In genomic region chr22:24592846-24593809, GRCh38 we compare ENCODE assay signal across 8 cellular contexts. TPM values are rescaled to one million over a fixed set of nuclear protein-coding genes. Genes with fewer than 3 reads are reported as not detected.
A peak's percentile ranks its signal among the peaks of the same experiment; 100 is the strongest.
DNase-seq lines count a peak whose midpoint lies in the region; ATAC-seq, FAIRE-seq and TF ChIP-seq lines count a peak whose summit lies in the region.

A gene with protein sequence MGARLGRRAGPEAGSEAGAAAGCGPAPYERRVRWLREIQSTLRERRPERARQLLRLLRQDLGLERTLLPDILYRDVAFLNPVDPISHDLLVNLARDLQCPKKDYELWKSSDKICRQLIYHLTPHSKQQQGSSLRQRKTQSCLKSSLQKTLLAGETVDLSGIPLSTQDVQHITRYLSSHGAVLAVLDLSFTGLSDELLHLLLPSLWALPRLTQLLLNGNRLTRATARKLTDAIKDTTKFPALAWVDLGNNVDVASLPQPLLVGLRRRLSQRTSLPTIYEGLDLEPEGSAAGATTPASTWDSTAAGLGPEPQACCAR (minus strand): TSS chr22:24593073. CDS start chr22:24593039, 34 bp downstream.

- ATAC-seq in GM18520 (IDR thresholded peaks at IDR 0.05; ENCODE audit: unreplicated experiment) = peak; percentile 61
- ATAC-seq in HG03439 (IDR thresholded peaks at IDR 0.05; ENCODE audit: unreplicated experiment) = peak; percentile 82
- peak; percentile 95 for ATAC-seq in K562

- no peaks in the 10 kb centered on the region for H3K9me1 ChIP-seq in K562 (ENCODE audit: control insufficient read depth, insufficient read depth, low read length)

- BruUV-seq in K562 (replicated peaks; lab: Mats Ljungman, UMichigan) = TSS peak; percentile 47

- H3K9me3 ChIP-seq in K562 (replicated peaks; ENCODE audit: control insufficient read depth, insufficient read depth, low read depth, low read length) = no peaks in the 10 kb centered on the region

- H3K79me2 ChIP-seq in K562 (ENCODE audit: control insufficient read depth, insufficient read depth, low read length) = no peaks in the 10 kb centered on the region

- DNase-seq in BJ (ENCODE audit: low read depth) (peak; percentile 19), OCI-M2 (lab: John Stamatoyannopoulos, UW; ENCODE audit: unreplicated experiment) (peak; percentile 5), K562 (ENCODE audit: extremely low read depth in 1 of 4, low spot score in 3 of 4) (peak; percentile 70 to 82 (median 80)), hippocampal formation (lab: John Stamatoyannopoulos, UW) (peak; percentile 13 to 62), posterior vena cava (ENCODE audit: low spot score) (peak; percentile 97), NAMALWA (ENCODE audit: low spot score) (no peak)

- peak within 1 kb of the TSS; percentile 66 for H3K4me2 ChIP-seq in K562 (ENCODE audit: insufficient read depth, low read length)

- CTCF ChIA-PET in BJ (lab: Yijun Ruan, JAX) = no interaction called here
- CTCF ChIA-PET in K562 (lab: Yijun Ruan, JAX; ENCODE audit: low intra/inter-chr PET ratio) = no interaction called here

- peak within 1 kb of the TSS; percentile 49 to 89; a peak in 3 of 4 replicates for H3K9ac ChIP-seq in K562 (ENCODE audit: insufficient read depth in 1 of 2, low read depth in 2 of 2, low read length in 2 of 2)

- POLR2A ChIA-PET in BJ (lab: Charles Lee) (no interaction called here), K562 (lab: Yijun Ruan, JAX) (interaction anchor here (1.0 to 1.8 kb wide), 2 partner anchors 10 to 11 kb away, joined by 3 to 4 read pairs; partner anchors contain the start of gene GGT1)

- TF ChIP-seq RAD21 in K562 (CRISPR knock-in tag; conservative IDR thresholded peaks at IDR 0.05 in 1 of 2, IDR thresholded peaks at IDR 0.05 in 1 of 2) = no peak

- TF ChIP-seq EP300 in K562 (IDR thresholded peaks at IDR 0.05; ENCODE audit: low read length) = no peak

- intact Hi-C loops in K562 (cut with micrococcal nuclease) = no loop called here
- intact Hi-C loops in posterior vena cava (cut with DNase I) = no loop called here

- peak within 1 kb of the TSS; percentile 72; the same call in 1 of the 2 replicates for H2AFZ ChIP-seq in K562 (ENCODE audit: low read depth, low read length)

- peaks cover 0 to 22% of the 10 kb centered on the region in 2 experiments; a peak in 2 of 5 replicates for H3K4me1 ChIP-seq in K562 (replicated peaks in 1 of 2; ENCODE audit: control insufficient read depth in 2 of 2, insufficient read depth in 2 of 2, low read length in 2 of 2)

- H3K4me3 ChIP-seq in BJ (ENCODE audit: low read depth, low read length) (peak within 1 kb of the TSS; percentile 71), K562 (peak within 1 kb of the TSS; percentile 44)

- H4K20me1 ChIP-seq in K562 (replicated peaks; ENCODE audit: control insufficient read depth, insufficient read depth, low read length) = no peaks in the 10 kb centered on the region

- TF ChIP-seq CTCF in BJ (IDR thresholded peaks at IDR 0.05; ENCODE audit: insufficient read depth, low read depth, low read length) = no peak
- TF ChIP-seq CTCF in K562 (IDR thresholded peaks at IDR 0.05 in 2 of 3, conservative IDR thresholded peaks at IDR 0.05 in 1 of 3; ENCODE audit: insufficient read depth in 2 of 3, low read depth in 1 of 3, low read length in 3 of 3) = no peak

- in situ Hi-C loops in K562 (cut with MboI) = no loop called here

- H3K27ac ChIP-seq in K562 (ENCODE audit: extremely low read depth, low read depth, low read length) = peak within 1 kb of the TSS; percentile 48; the same call in 1 of the 3 replicates

- H3K36me3 ChIP-seq in BJ (ENCODE audit: control insufficient read depth, insufficient read depth, low read length) = peaks cover 1% of the 10 kb centered on the region; the same call in 1 of the 2 replicates
- H3K36me3 ChIP-seq in K562 (ENCODE audit: control insufficient read depth, insufficient read depth, low read length) = no peaks in the 10 kb centered on the region

- TF ChIP-seq POLR2A in K562 (conservative IDR thresholded peaks at IDR 0.05) = peak; percentile 51; the same call in 1 of the 2 replicates

- FAIRE-seq in K562 (lab: Jason Lieb, UNC) = peak; percentile 29

- WGBS in K562 (ENCODE audit: insufficient coverage, low coverage, missing lambda C conversion rate) = 34% methylated on average over 24 of the region's 83 CpGs

- H3K27me3 ChIP-seq in BJ (ENCODE audit: control insufficient read depth, insufficient read depth, low read length) = no peaks in the 10 kb centered on the region
- H3K27me3 ChIP-seq in K562 (ENCODE audit: control insufficient read depth in 2 of 2, insufficient read depth in 2 of 2, low read length in 2 of 2) = no peaks in the 10 kb centered on the region

TF ChIP-seq in K562, 482 proteins besides CTCF, POLR2A, EP300 and RAD21 (continues in another document):
- no peak for TF ChIP-seq USF1 (CRISPR knock-in tag; IDR thresholded peaks at IDR 0.05)
- TF ChIP-seq YY1 (IDR thresholded peaks at IDR 0.05; ENCODE audit: borderline replicate concordance in 1 of 3, control insufficient read depth in 1 of 3, extremely low read depth in 1 of 3, insufficient read depth in 3 of 3, insufficient read length in 1 of 3, insufficient replicate concordance in 2 of 3, low read depth in 1 of 3, low read length in 2 of 3) = peak in 2 of 3 experiments; percentile 14 to 22
- TF ChIP-seq, protein P1, sequence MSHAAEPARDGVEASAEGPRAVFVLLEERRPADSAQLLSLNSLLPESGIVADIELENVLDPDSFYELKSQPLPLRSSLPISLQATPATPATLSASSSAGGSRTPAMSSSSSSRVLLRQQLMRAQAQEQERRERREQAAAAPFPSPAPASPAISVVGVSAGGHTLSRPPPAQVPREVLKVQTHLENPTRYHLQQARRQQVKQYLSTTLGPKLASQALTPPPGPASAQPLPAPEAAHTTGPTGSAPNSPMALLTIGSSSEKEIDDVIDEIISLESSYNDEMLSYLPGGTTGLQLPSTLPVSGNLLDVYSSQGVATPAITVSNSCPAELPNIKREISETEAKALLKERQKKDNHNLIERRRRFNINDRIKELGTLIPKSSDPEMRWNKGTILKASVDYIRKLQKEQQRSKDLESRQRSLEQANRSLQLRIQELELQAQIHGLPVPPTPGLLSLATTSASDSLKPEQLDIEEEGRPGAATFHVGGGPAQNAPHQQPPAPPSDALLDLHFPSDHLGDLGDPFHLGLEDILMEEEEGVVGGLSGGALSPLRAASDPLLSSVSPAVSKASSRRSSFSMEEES (CRISPR knock-in tag; IDR thresholded peaks at IDR 0.05) = no peak
- TF ChIP-seq TAF1 (IDR thresholded peaks at IDR 0.05; ENCODE audit: control insufficient read depth, extremely low read depth, insufficient read depth, low read length, severe bottlenecking) = peak; percentile 26
- peak; percentile 18 for TF ChIP-seq CCNT2 (IDR thresholded peaks at IDR 0.05; ENCODE audit: borderline replicate concordance, extremely low read depth, insufficient read length, low read depth, low read length)
- TF ChIP-seq POLR2G (IDR thresholded peaks at IDR 0.05; ENCODE audit: low read depth, low read length) = peak; percentile 84
- TF ChIP-seq PHF8 (IDR thresholded peaks at IDR 0.05; ENCODE audit: borderline replicate concordance, low read length) = peak; percentile 49; the same call in 1 of the 2 replicates
- peak; percentile 60 for TF ChIP-seq HNRNPLL (IDR thresholded peaks at IDR 0.05; ENCODE audit: low read depth, low read length, poor library complexity, severe bottlenecking)
- 0 out of 2 replicates have a peak, but pooled peaks have one; percentile 39 for TF ChIP-seq CREM (IDR thresholded peaks at IDR 0.05; ENCODE audit: low read depth)
- TF ChIP-seq ZNF140 (CRISPR knock-in tag; IDR thresholded peaks at IDR 0.05) = no peak
- no peak for TF ChIP-seq NR4A1 (CRISPR knock-in tag; IDR thresholded peaks at IDR 0.05)
- no peak for TF ChIP-seq NR4A1 (tag; IDR thresholded peaks at IDR 0.05)
- peak; percentile 78 for TF ChIP-seq RBFOX2 (IDR thresholded peaks at IDR 0.05; ENCODE audit: low read depth, low read length)
- TF ChIP-seq NCOA4 (IDR thresholded peaks at IDR 0.05; ENCODE audit: partially characterized antibody) = no peak
- no peak for TF ChIP-seq SRSF3 (IDR thresholded peaks at IDR 0.05; ENCODE audit: insufficient read depth, low read length)
- peak; percentile 67 for TF ChIP-seq ZFX (CRISPR knock-in tag; IDR thresholded peaks at IDR 0.05)
- TF ChIP-seq NRF1 (conservative IDR thresholded peaks at IDR 0.05 in 1 of 2, IDR thresholded peaks at IDR 0.05 in 1 of 2) = peak in 1 of 2 experiments; percentile 48; a peak in 2 of 4 replicates

RNA-seq across cellular contexts. Expression of the gene that starts here (rescaled TPM):
- polyA plus RNA-seq in BJ (2011; rRNA removed) (3.2 and 6.5 TPM in 2 replicates), K562 (2011; rRNA removed) (2.2 and 2.8 TPM in 2 replicates), K562 (2014; fragmentation: Illumina TruSeq; extraction: Trizol) (0.62 and 0.84 TPM in 2 replicates), K562 (2014; fragmentation: Nextera tagmentation; extraction: Ambion mirVana) (under 1 TPM in 1 of 2 experiments, not detected in 1; 0.10 TPM), K562 (2014; rRNA removed) (1.7 and 2.8 TPM in 2 replicates)
- 1.8 and 2.6 TPM in 2 replicates for polyA minus RNA-seq in BJ (2011; rRNA and poly(A)+ RNA removed)
- total RNA-seq in K562 (2011; cell fraction: chromatin; rRNA removed; ENCODE audit: low replicate concordance) = 1.9 and 6.9 TPM in 2 replicates
- 5.9 and 6.5 TPM in 2 replicates for total RNA-seq in K562 (2011; cell fraction: nucleolus; rRNA removed)
- 3.1 and 5.1 TPM in 2 replicates for total RNA-seq in K562 (2011; cell fraction: nucleoplasm; rRNA removed)
- total RNA-seq in K562 (2014; rRNA removed) (1.8 and 1.9 TPM in 2 replicates), K562 (2014; rRNA removed; fragmentation: Illumina TruSeq; extraction: Trizol) (0.29 and 0.44 TPM in 2 replicates), K562 (2015; rRNA removed; fragmentation: Illumina TruSeq; extraction: Trizol) (0.45 and 0.51 TPM in 2 replicates), K562 (2021) (1.1 and 1.4 TPM in 2 replicates), posterior vena cava (1 to 10 TPM; 6.6 to 9.3 TPM)
- polyA plus RNA-seq in K562 (2011; cell fraction: cytosol; rRNA removed) = 3.5 and 4.5 TPM in 2 replicates
- 16.6 and 22.0 TPM in 2 replicates for polyA plus RNA-seq in K562 (2011; cell fraction: nucleus; rRNA removed)
- 0.92 and 3.8 TPM in 2 replicates for polyA plus RNA-seq in K562 (2012)
- 0.35 and 0.42 TPM in 2 replicates for polyA minus RNA-seq in K562 (2011; rRNA and poly(A)+ RNA removed)
- 0.48 and 0.73 TPM in 2 replicates for polyA minus RNA-seq in K562 (2011; cell fraction: cytosol; rRNA and poly(A)+ RNA removed)
- 1.3 TPM in 2 replicates for polyA minus RNA-seq in K562 (2011; cell fraction: nucleus; rRNA and poly(A)+ RNA removed)
